14 cellular contexts compared by ENCODE assay signal in the genomic region with DNA sequence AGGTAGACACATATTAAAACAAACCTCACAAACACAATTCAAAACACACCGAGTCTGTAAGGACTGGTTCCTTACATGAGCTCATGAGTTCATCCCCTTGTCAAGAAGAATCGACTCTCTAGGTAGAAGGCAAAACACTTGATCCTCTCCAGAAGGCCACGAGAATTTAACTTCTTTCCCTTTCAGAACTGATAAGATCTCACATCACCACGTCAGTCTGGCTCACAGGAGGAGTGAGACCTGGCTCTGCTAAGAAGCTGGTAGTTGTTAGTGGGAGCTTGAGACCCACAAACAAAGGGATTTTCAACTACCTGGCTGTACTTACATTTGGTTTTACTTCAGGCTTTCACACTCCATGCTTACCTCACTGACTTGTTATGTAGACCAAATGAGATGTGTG.
"Had no signal": no experiment of that assay in that cellular context is flagged by ENCODE, and none has a peak within 500 bp of the region (broad histone marks: within the 10 kb centered on the region; RNA-seq: fewer than 3 reads in every experiment).

No MANE protein-coding gene starts in this region.

- H3K27ac ChIP-seq: coronary artery, epithelial cell of prostate, pancreas, vagina, WERI-Rb-1 had no signal

- H3K4me3 ChIP-seq: coronary artery, pancreas, vagina had no signal

- H3K9me3 Mint-ChIP-seq: stimulated activated naive CD8-positive, alpha-beta T cell treated with anti-CD3 and anti-CD28 coated beads, Interleukin-15, amount 100 ng/mL, for 72 hours had no signal

- H3K4me3 Mint-ChIP-seq: stimulated activated naive CD8-positive, alpha-beta T cell treated with anti-CD3 and anti-CD28 coated beads, Interleukin-15, amount 100 ng/mL, for 72 hours had no signal

- H3K36me3 ChIP-seq: pancreas, vagina, WERI-Rb-1 had no signal

- ATAC-seq: left colon, pancreas had no signal

- H3K4me1 Mint-ChIP-seq: stimulated activated naive CD8-positive, alpha-beta T cell treated with anti-CD3 and anti-CD28 coated beads, Interleukin-15, amount 100 ng/mL, for 72 hours had no signal

- H3K27ac Mint-ChIP-seq: stimulated activated naive CD8-positive, alpha-beta T cell treated with anti-CD3 and anti-CD28 coated beads, Interleukin-15, amount 100 ng/mL, for 72 hours had no signal

- H3K27me3 ChIP-seq: pancreas, vagina had no signal

- H3K9me3 ChIP-seq: pancreas, vagina had no signal

- H3K4me1 ChIP-seq: pancreas, vagina had no signal

- DNase-seq: activated CD4-positive, alpha-beta T cell treated with anti-CD3 and anti-CD28 coated beads for 48 hours; activated CD8-positive, alpha-beta memory T cell treated with anti-CD3 and anti-CD28 coated beads for 24 hours; activated naive CD4-positive, alpha-beta T cell treated with Interleukin-2 at 50 U/mL for 16 hours; central memory CD4-positive, alpha-beta T cell; effector CD4-positive, alpha-beta T cell; hypothalamus; left colon; pancreas; stimulated activated CD4-positive, alpha-beta T cell treated with anti-CD3 and anti-CD28 coated beads, Interleukin-4, amount 100 ng/mL, for 4 hours; stimulated activated naive CD8-positive, alpha-beta T cell treated with anti-CD3 and anti-CD28 coated beads, Interleukin-15, amount 100 ng/mL, for 72 hours; WERI-Rb-1 had no signal
